In the genomic region with DNA sequence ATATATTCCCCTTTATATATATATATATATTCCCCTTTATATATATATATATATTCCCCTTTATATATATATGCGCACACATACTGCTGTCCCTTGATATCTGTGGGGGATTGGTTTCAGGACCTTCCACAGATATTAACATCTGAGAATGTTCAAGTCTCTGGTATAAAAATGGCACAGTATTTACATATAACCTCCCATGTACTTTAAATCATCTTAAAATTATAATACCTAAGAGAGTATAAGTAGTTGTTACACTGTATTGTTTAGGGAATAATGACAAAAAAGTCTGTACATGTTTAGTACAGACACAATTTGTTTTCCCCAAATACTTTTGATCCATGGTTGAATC, we compare ENCODE assay signal across 17 cellular contexts. TPM values are rescaled to one million over a fixed set of nuclear protein-coding genes. Genes with fewer than 3 reads are reported as not detected.
DNase-seq lines count a peak whose midpoint lies in the region; ATAC-seq and TF ChIP-seq lines count a peak whose summit lies in the region.
"Had no signal": no experiment of that assay in that cellular context is flagged by ENCODE, and none has a peak within 500 bp of the region (broad histone marks: within the 10 kb centered on the region; RNA-seq: fewer than 3 reads in every experiment).

No MANE protein-coding gene starts in this region.

- DNase-seq in Panc1 (ENCODE audit: low read depth, low spot score) (no peak), amniotic stem cell (lab: John Stamatoyannopoulos, UW) (no peak), GM20000 (ENCODE audit: low spot score) (no peak), SIG-M5 treated with dmso at 0.1 percent for 504 hours (lab: John Stamatoyannopoulos, UW; ENCODE audit: unreplicated experiment) (no peak)
- DNase-seq: activated CD4-positive, alpha-beta T cell treated with anti-CD3 and anti-CD28 coated beads for 4 hours; activated gamma-delta T cell; esophagus squamous epithelium; NCI-H187; NCI-H345; spleen had no signal

- H3K36me3 ChIP-seq in Panc1 (ENCODE audit: control insufficient read depth, insufficient read depth, low read length): no peaks in the 10 kb centered on the region
- H3K36me3 ChIP-seq: esophagus squamous epithelium, neural progenitor cell, spleen, suprapubic skin had no signal

- TF ChIP-seq CTCF in Panc1 (IDR thresholded peaks at IDR 0.05) (no peak), GM20000 (IDR thresholded peaks at IDR 0.05; ENCODE audit: extremely low read depth, missing control alignments) (no peak)

- H3K9me3 ChIP-seq in Panc1 (ENCODE audit: control insufficient read depth, insufficient read depth, low read depth, low read length): no peaks in the 10 kb centered on the region
- H3K9me3 ChIP-seq: esophagus squamous epithelium, spleen, suprapubic skin had no signal

- CTCF ChIA-PET in Panc1 (lab: Charles Lee): no interaction called here

- no TSS peak for BruUV-seq in Panc1 (replicated peaks; lab: Mats Ljungman, UMichigan)

- H3K27me3 ChIP-seq in Panc1 (ENCODE audit: control insufficient read depth, insufficient read depth, low read length): no peaks in the 10 kb centered on the region
- H3K27me3 ChIP-seq: neural progenitor cell had no signal

- POLR2A ChIA-PET in Panc1 (lab: Charles Lee): no interaction called here

- ATAC-seq in GM18909 (IDR thresholded peaks at IDR 0.05; ENCODE audit: poor library complexity, unreplicated experiment) (peak; percentile 14), GM21737 (IDR thresholded peaks at IDR 0.05; ENCODE audit: unreplicated experiment) (peak; percentile 20), HG03095 (IDR thresholded peaks at IDR 0.05; ENCODE audit: unreplicated experiment) (peak; percentile 32), Panc1 (no peak), HG02885 (IDR thresholded peaks at IDR 0.05; ENCODE audit: poor library complexity, unreplicated experiment) (no peak)

- H3K4me1 ChIP-seq in Panc1 (ENCODE audit: control insufficient read depth, insufficient read depth, low read length): peaks cover 25% of the 10 kb centered on the region
- H3K4me1 ChIP-seq: esophagus squamous epithelium, neural progenitor cell, suprapubic skin had no signal

- H3K27ac ChIP-seq in Panc1 (ENCODE audit: low read length): peak overlapping the region; percentile 61; the same call in 1 of the 2 replicates
- H3K27ac ChIP-seq: neural progenitor cell, RWPE1, spleen, suprapubic skin had no signal

- in situ Hi-C loops in Panc1 (cut with HindIII; ENCODE audit: low pct_unique_long_range_greater_than_20kb, low sequenced_read_pairs): no loop called here

- intact Hi-C loops in Panc1 (cut with micrococcal nuclease; ENCODE audit: unreplicated experiment): no loop called here

- no peak overlapping the region for H3K4me3 ChIP-seq in Panc1 (ENCODE audit: low read depth in 2 of 2, low read length in 2 of 2)
- H3K4me3 ChIP-seq: esophagus squamous epithelium, neural progenitor cell, spleen, suprapubic skin had no signal

RNA-seq across cellular contexts. Expression of a gene that starts 45.8 kb away (rescaled TPM):
- 4.3 TPM for total RNA-seq in Panc1 (2021; ENCODE audit: unreplicated experiment)
- polyA plus RNA-seq in Panc1 (2012; ENCODE audit: insufficient read length): 3.4 TPM

Comparison
In these comparisons a context has a peak if more than half of its experiments do, and no peak if none do; other contexts are left out.
1. ATAC-seq: peak in GM18909 (single experiment), GM21737 (single experiment) and HG03095 (single experiment); none in Panc1 (single experiment) and HG02885 (single experiment).